8 cellular contexts compared by ENCODE assay signal in genomic region chr3:33113772-33114621, GRCh38. TPM values are rescaled to one million over a fixed set of nuclear protein-coding genes. Genes with fewer than 3 reads are reported as not detected.
A peak's percentile ranks its signal among the peaks of the same experiment; 100 is the strongest.
DNase-seq lines count a peak whose midpoint lies in the region; ATAC-seq lines count a peak whose summit lies in the region.

Gene CRTAP, plus strand, starts transcription at chr3:33114014. Its CDS starts 64 bp downstream, at chr3:33114078.

- peak; percentile 85 for ATAC-seq in GM19324 (IDR thresholded peaks at IDR 0.05; ENCODE audit: low FRiP score, unreplicated experiment)
- peak; percentile 84 for ATAC-seq in HG03460 (IDR thresholded peaks at IDR 0.05; ENCODE audit: unreplicated experiment)

- peak; percentile 92 for DNase-seq in CD1c-positive myeloid dendritic cell (ENCODE audit: extremely low spot score)
- peak; percentile 50 for DNase-seq in NCI-H82 treated with DMSO at 0.1 percent for 48 hours (lab: John Stamatoyannopoulos, UW; ENCODE audit: unreplicated experiment)
- peak; percentile 54 to 78 for DNase-seq in activated CD8-positive, alpha-beta memory T cell treated with anti-CD3 and anti-CD28 coated beads for 1 hour (ENCODE audit: extremely low read depth in 1 of 2, low read depth in 1 of 2)
- peak; percentile 74 for DNase-seq in effector CD4-positive, alpha-beta T cell
- peak; percentile 89 to 98 for DNase-seq in lung microvascular endothelial cell (ENCODE audit: low read depth in 2 of 2)
- peak; percentile 69 to 84 (median 73) for DNase-seq in stimulated activated CD4-positive, alpha-beta T cell treated with anti-CD3 and anti-CD28 coated beads, TNF-alpha, amount 100 ng/mL, for 4 hours (ENCODE audit: low read depth in 3 of 3)

RNA-seq across cellular contexts. Expression of gene CRTAP, which starts in this region (rescaled TPM):
- 60.1 and 124 TPM in 2 replicates for total RNA-seq in lung microvascular endothelial cell

Comparison
In these comparisons a context has a peak if more than half of its experiments do, and no peak if none do; other contexts are left out.
1. Peak in every context shown above with its lines: DNase-seq and ATAC-seq.